1 cellular context compared by ENCODE assay signal in the genomic region with DNA sequence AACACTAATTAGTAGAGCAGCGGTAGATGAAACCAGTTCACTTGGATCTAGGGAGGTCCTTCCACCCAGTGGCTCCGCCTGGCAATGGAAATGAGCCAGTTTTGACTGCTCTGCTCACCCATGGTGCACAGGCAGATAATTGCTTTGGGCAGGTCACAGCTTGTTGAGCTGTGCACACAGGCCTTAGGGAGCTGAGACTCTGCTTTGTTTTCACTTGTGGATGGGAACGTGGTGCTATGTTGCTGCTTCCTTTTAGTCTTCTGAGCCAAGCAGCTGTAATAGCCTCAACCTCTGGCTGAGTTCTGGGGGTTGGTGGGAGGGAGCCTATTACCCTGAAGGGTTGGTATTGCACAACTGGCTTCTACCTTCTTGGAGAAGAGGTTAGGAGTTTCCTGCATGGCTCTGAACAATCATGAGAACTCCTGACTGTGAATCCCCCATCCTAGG.
TF ChIP-seq lines count a peak whose summit lies in the region.

No MANE protein-coding gene starts in this region.

TF ChIP-seq in HEK293, 187 proteins besides CTCF, POLR2A, EP300 and RAD21 (continued from another document):
- TF ChIP-seq, protein P1, sequence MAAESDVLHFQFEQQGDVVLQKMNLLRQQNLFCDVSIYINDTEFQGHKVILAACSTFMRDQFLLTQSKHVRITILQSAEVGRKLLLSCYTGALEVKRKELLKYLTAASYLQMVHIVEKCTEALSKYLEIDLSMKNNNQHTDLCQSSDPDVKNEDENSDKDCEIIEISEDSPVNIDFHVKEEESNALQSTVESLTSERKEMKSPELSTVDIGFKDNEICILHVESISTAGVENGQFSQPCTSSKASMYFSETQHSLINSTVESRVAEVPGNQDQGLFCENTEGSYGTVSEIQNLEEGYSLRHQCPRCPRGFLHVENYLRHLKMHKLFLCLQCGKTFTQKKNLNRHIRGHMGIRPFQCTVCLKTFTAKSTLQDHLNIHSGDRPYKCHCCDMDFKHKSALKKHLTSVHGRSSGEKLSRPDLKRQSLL (tag by site-specific recombination; IDR thresholded peaks at IDR 0.05), result peak; percentile 36; the same call in 1 of the 2 replicates
- TF ChIP-seq ZNF701 (tag by site-specific recombination; IDR thresholded peaks at IDR 0.05) (no peak), ZIC2 (tag by site-specific recombination; IDR thresholded peaks at IDR 0.05) (peak; percentile 83), PRDM1 (tag by site-specific recombination; IDR thresholded peaks at IDR 0.05) (peak; percentile 86; the same call in 1 of the 2 replicates), ZFP37 (tag by site-specific recombination; IDR thresholded peaks at IDR 0.05) (no peak), ZNF791 (tag by site-specific recombination; IDR thresholded peaks at IDR 0.05) (no peak), ZNF10 (tag by site-specific recombination; IDR thresholded peaks at IDR 0.05) (no peak), ZNF416 (tag by site-specific recombination; IDR thresholded peaks at IDR 0.05) (no peak), ZNF549 (tag by site-specific recombination; IDR thresholded peaks at IDR 0.05) (no peak), GFI1B (tag by site-specific recombination; IDR thresholded peaks at IDR 0.05) (no peak), ZNF16 (tag by site-specific recombination; IDR thresholded peaks at IDR 0.05; ENCODE audit: low read depth) (no peak), ZNF624 (tag by site-specific recombination; IDR thresholded peaks at IDR 0.05) (no peak), KLF10 (tag by site-specific recombination; IDR thresholded peaks at IDR 0.05) (no peak), OSR2 (tag by site-specific recombination; IDR thresholded peaks at IDR 0.05) (peak; percentile 85), ZNF510 (tag by site-specific recombination; IDR thresholded peaks at IDR 0.05; ENCODE audit: insufficient replicate concordance) (no peak)
- TF ChIP-seq, protein P2, sequence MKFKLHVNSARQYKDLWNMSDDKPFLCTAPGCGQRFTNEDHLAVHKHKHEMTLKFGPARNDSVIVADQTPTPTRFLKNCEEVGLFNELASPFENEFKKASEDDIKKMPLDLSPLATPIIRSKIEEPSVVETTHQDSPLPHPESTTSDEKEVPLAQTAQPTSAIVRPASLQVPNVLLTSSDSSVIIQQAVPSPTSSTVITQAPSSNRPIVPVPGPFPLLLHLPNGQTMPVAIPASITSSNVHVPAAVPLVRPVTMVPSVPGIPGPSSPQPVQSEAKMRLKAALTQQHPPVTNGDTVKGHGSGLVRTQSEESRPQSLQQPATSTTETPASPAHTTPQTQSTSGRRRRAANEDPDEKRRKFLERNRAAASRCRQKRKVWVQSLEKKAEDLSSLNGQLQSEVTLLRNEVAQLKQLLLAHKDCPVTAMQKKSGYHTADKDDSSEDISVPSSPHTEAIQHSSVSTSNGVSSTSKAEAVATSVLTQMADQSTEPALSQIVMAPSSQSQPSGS (tag by site-specific recombination; IDR thresholded peaks at IDR 0.05; ENCODE audit: low read depth), result peak; percentile 60; the same call in 1 of the 2 replicates
- TF ChIP-seq, protein P3, sequence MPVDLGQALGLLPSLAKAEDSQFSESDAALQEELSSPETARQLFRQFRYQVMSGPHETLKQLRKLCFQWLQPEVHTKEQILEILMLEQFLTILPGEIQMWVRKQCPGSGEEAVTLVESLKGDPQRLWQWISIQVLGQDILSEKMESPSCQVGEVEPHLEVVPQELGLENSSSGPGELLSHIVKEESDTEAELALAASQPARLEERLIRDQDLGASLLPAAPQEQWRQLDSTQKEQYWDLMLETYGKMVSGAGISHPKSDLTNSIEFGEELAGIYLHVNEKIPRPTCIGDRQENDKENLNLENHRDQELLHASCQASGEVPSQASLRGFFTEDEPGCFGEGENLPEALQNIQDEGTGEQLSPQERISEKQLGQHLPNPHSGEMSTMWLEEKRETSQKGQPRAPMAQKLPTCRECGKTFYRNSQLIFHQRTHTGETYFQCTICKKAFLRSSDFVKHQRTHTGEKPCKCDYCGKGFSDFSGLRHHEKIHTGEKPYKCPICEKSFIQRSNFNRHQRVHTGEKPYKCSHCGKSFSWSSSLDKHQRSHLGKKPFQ (tag by site-specific recombination; IDR thresholded peaks at IDR 0.05), result peak; percentile 84
- TF ChIP-seq, protein P4, sequence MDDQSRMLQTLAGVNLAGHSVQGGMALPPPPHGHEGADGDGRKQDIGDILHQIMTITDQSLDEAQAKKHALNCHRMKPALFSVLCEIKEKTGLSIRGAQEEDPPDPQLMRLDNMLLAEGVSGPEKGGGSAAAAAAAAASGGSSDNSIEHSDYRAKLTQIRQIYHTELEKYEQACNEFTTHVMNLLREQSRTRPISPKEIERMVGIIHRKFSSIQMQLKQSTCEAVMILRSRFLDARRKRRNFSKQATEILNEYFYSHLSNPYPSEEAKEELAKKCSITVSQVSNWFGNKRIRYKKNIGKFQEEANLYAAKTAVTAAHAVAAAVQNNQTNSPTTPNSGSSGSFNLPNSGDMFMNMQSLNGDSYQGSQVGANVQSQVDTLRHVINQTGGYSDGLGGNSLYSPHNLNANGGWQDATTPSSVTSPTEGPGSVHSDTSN (CRISPR knock-in tag; IDR thresholded peaks at IDR 0.05), result no peak
TF ChIP-seq in HEK293: peak in this region for 56.
